1 cellular context compared by ENCODE assay signal in the genomic region with DNA sequence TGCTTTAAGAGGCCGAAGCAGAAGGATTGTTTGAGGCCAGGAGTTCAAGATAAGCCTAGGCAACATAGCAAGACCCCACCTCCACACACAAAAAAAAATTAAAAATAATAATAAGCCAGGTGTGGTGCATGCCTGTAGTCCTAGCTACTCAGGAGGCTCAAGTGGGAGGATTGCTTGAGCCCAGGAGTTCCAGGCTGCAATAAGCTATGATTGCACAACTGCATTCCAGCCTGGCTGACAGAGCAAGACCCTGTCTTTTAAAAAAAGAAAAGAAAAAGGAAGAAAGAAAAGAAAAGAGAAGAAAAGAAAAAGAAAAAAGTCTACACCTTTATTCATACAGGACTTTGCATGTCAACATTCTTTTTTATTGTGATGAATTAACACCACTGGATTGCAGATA.
TF ChIP-seq lines count a peak whose summit lies in the region.

No MANE protein-coding gene starts in this region.

TF ChIP-seq in IMR-90, 13 proteins besides CTCF, POLR2A, EP300 and RAD21:
- TF ChIP-seq, protein P1, sequence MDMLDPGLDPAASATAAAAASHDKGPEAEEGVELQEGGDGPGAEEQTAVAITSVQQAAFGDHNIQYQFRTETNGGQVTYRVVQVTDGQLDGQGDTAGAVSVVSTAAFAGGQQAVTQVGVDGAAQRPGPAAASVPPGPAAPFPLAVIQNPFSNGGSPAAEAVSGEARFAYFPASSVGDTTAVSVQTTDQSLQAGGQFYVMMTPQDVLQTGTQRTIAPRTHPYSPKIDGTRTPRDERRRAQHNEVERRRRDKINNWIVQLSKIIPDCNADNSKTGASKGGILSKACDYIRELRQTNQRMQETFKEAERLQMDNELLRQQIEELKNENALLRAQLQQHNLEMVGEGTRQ (IDR thresholded peaks at IDR 0.05; ENCODE audit: low read depth, low read length) = no peak
- TF ChIP-seq ELK1 (IDR thresholded peaks at IDR 0.05; ENCODE audit: borderline replicate concordance, low read depth, low read length) (no peak), CEBPB (IDR thresholded peaks at IDR 0.05; ENCODE audit: low read depth, low read length) (peak; percentile 65)
